ENCODE assay signal across 12 cellular contexts in genomic region chr10:7432884-7433726, GRCh38. TPM values are rescaled to one million over a fixed set of nuclear protein-coding genes. Genes with fewer than 3 reads are reported as not detected.
DNase-seq lines count a peak whose midpoint lies in the region; ATAC-seq, FAIRE-seq and TF ChIP-seq lines count a peak whose summit lies in the region.
"Had no signal": no experiment of that assay in that cellular context is flagged by ENCODE, and none has a peak within 500 bp of the region (broad histone marks: within the 10 kb centered on the region; RNA-seq: fewer than 3 reads in every experiment).

No MANE protein-coding gene starts in this region.

- H3K27me3 Mint-ChIP-seq in immature natural killer cell (ENCODE audit: low read depth in 3 of 3): peaks cover 4 to 6% (median 5%) of the 10 kb centered on the region in 3 donors

- H3K27me3 ChIP-seq in HepG2 (ENCODE audit: control insufficient read depth in 1 of 2, insufficient read depth in 2 of 2, low read length in 2 of 2) (peaks cover 0 to 16% of the 10 kb centered on the region in 2 experiments; a peak in 2 of 5 replicates), right lobe of liver (no peaks in the 10 kb centered on the region)

- peaks cover 4 to 17% of the 10 kb centered on the region in 2 donors for H3K4me1 Mint-ChIP-seq in immature natural killer cell

- intact Hi-C loops in HepG2 (cut with micrococcal nuclease; ENCODE audit: unreplicated experiment) (no loop called here), right lobe of liver (cut with DNase I) (no loop called here)

- H3K4me2 ChIP-seq in HepG2 (ENCODE audit: low read depth, low read length): no peak overlapping the region

- in situ Hi-C loops in HepG2 (cut with HindIII; ENCODE audit: extremely low pct_ligation_motif_present, low pct_unique_long_range_greater_than_20kb): no loop called here

- ATAC-seq in HepG2 (no peak), right lobe of liver (no peak), GM21576 (IDR thresholded peaks at IDR 0.05; ENCODE audit: unreplicated experiment) (no peak), HG03457 (IDR thresholded peaks at IDR 0.05; ENCODE audit: unreplicated experiment) (no peak)
- ATAC-seq: Panc1, right cardiac atrium had no signal

- TF ChIP-seq RAD21 in HepG2 (CRISPR knock-in tag; IDR thresholded peaks at IDR 0.05): no peak

- TF ChIP-seq POLR2A in HepG2 (IDR thresholded peaks at IDR 0.05; ENCODE audit: insufficient read depth in 1 of 2, low read depth in 2 of 2, low read length in 2 of 2) (no peak), right lobe of liver (IDR thresholded peaks at IDR 0.05) (no peak)

- no peaks in the 10 kb centered on the region for H3K9me3 Mint-ChIP-seq in immature natural killer cell

- H3K4me1 ChIP-seq in HepG2 (ENCODE audit: insufficient read depth, low read length) (no peaks in the 10 kb centered on the region), right lobe of liver (peaks cover 0 to 2% (median 0%) of the 10 kb centered on the region in 4 donors)

- no peak for TF ChIP-seq CTCF in HepG2 (CRISPR knock-in tag; IDR thresholded peaks at IDR 0.05)
- TF ChIP-seq CTCF in right lobe of liver (IDR thresholded peaks at IDR 0.05): no peak

- no peaks in the 10 kb centered on the region for H3K36me3 Mint-ChIP-seq in immature natural killer cell

- no peak for DNase-seq in HepG2 (ENCODE audit: low spot score)
- DNase-seq in right lobe of liver: no peak
- DNase-seq in SK-N-MC (ENCODE audit: low read depth, low spot score): no peak
- peak; percentile 29 for DNase-seq in iPS-NIHi11 (ENCODE audit: low spot score)
- no peak for DNase-seq in HuH-7 (ENCODE audit: low spot score)
- DNase-seq in immature natural killer cell: no peak
- DNase-seq: ACHN, NCI-H1694, right cardiac atrium had no signal

- POLR2A ChIA-PET in HepG2 (lab: Yijun Ruan, JAX): no interaction called here

- no peak overlapping the region for H3K4me3 Mint-ChIP-seq in immature natural killer cell

- no peaks in the 10 kb centered on the region for H4K20me1 ChIP-seq in HepG2 (ENCODE audit: insufficient read depth, low read length)

- no peak overlapping the region for H3K4me3 ChIP-seq in HepG2 (replicated peaks in 1 of 3; ENCODE audit: insufficient read depth in 1 of 3, low read depth in 2 of 3, low read length in 3 of 3)
- H3K4me3 ChIP-seq in right lobe of liver: no peak overlapping the region
- H3K4me3 ChIP-seq in SK-N-MC: peak overlapping the region; percentile 66

- H3K79me2 ChIP-seq in HepG2 (ENCODE audit: insufficient read depth, low read length): no peaks in the 10 kb centered on the region

- H3K27ac ChIP-seq in HepG2 (ENCODE audit: extremely low read length, insufficient read depth, low read length) (no peak overlapping the region), right lobe of liver (no peak overlapping the region), SK-N-MC (no peak overlapping the region)

- FAIRE-seq in HepG2 (lab: Jason Lieb, UNC): no peak

- no peak overlapping the region for H2AFZ ChIP-seq in HepG2 (ENCODE audit: low read length)

- H3K9ac ChIP-seq in HepG2 (ENCODE audit: insufficient read depth, low read depth, low read length) (no peak overlapping the region), SK-N-MC (ENCODE audit: insufficient read length) (no peak overlapping the region)

- H3K9me3 ChIP-seq in HepG2 (ENCODE audit: low read length) (no peaks in the 10 kb centered on the region), right lobe of liver (no peaks in the 10 kb centered on the region), SK-N-MC (ENCODE audit: low read depth, low read length) (no peaks in the 10 kb centered on the region)

- H3K27ac Mint-ChIP-seq in immature natural killer cell: no peak overlapping the region

- WGBS in HepG2 (ENCODE audit: low lambda C conversion rate): 15% methylated on average over 19 of the region's 19 CpGs
- 37% methylated on average over 19 of the region's 19 CpGs for WGBS in right lobe of liver (ENCODE audit: insufficient coverage, low coverage, low lambda C conversion rate, missing lambda C conversion rate)

- BruUV-seq in HepG2 (replicated peaks; lab: Mats Ljungman, UMichigan): no TSS peak

- no peak for TF ChIP-seq EP300 in HepG2 (IDR thresholded peaks at IDR 0.05; ENCODE audit: low read depth in 2 of 2, low read length in 2 of 2)
- no peak for TF ChIP-seq EP300 in HepG2 (CRISPR knock-in tag; IDR thresholded peaks at IDR 0.05; ENCODE audit: borderline replicate concordance)

- CTCF ChIA-PET in HepG2 (lab: Yijun Ruan, JAX; ENCODE audit: low intra/inter-chr PET ratio, low total read pairs): no interaction called here

- H3K36me3 ChIP-seq in HepG2 (replicated peaks in 1 of 2; ENCODE audit: control insufficient read depth in 1 of 2, insufficient read depth in 2 of 2, low read length in 2 of 2) (no peaks in the 10 kb centered on the region), right lobe of liver (no peaks in the 10 kb centered on the region), SK-N-MC (ENCODE audit: insufficient read depth, low read length) (no peaks in the 10 kb centered on the region)

TF ChIP-seq in HepG2, 621 proteins besides CTCF, POLR2A, EP300 and RAD21:
- TF ChIP-seq BHLHE40 (IDR thresholded peaks at IDR 0.05; ENCODE audit: low read length) (peak; percentile 63), GMEB2 (CRISPR knock-in tag; IDR thresholded peaks at IDR 0.05; ENCODE audit: low read depth) (no peak)
TF ChIP-seq in HepG2: peak in this region for 1.

RNA-seq across cellular contexts. Expression of gene SFMBT2, which starts 22.3 kb away (rescaled TPM):
- 0.02 and 0.04 TPM in 2 replicates for total RNA-seq in HepG2 (2016; rRNA removed; fragmentation: Illumina TruSeq; extraction: Trizol)
- not detected in 2 replicates for total RNA-seq in HepG2 (2016; cell fraction: cytosol; rRNA removed; fragmentation: Illumina TruSeq; extraction: Trizol; ENCODE audit: low read depth)
- total RNA-seq in HepG2 (2016; cell fraction: insoluble cytoplasmic fraction; rRNA removed; fragmentation: Illumina TruSeq; extraction: Trizol): 0.02 TPM in 1 of 2 replicates, not detected in the other
- not detected in 2 replicates for total RNA-seq in HepG2 (2016; cell fraction: membrane; rRNA removed; fragmentation: Illumina TruSeq; extraction: Trizol)
- 0.03 TPM in 1 of 2 replicates, not detected in the other for total RNA-seq in HepG2 (2016; cell fraction: nucleus; rRNA removed; fragmentation: Illumina TruSeq; extraction: Trizol)
- 0.01 TPM in 2 replicates for polyA plus RNA-seq in HepG2 (2011; rRNA removed)
- 0.01 TPM in 2 replicates for polyA plus RNA-seq in HepG2 (2011; cell fraction: cytosol; rRNA removed)
- polyA plus RNA-seq in HepG2 (2011; cell fraction: nucleus; rRNA removed): 0.02 and 0.06 TPM in 2 replicates
- polyA plus RNA-seq in HepG2 (2012): not detected in 2 replicates
- polyA plus RNA-seq in HepG2 (2016; cell fraction: cytosol; fragmentation: Illumina TruSeq; extraction: Trizol; ENCODE audit: low read depth): not detected in 2 replicates
- not detected in 2 replicates for polyA plus RNA-seq in HepG2 (2016; cell fraction: insoluble cytoplasmic fraction; fragmentation: Illumina TruSeq; extraction: Trizol; ENCODE audit: low read depth)
- polyA plus RNA-seq in HepG2 (2016; cell fraction: membrane; fragmentation: Illumina TruSeq; extraction: Trizol; ENCODE audit: low read depth): not detected in 2 replicates
- polyA plus RNA-seq in HepG2 (2016; cell fraction: nucleus; fragmentation: Illumina TruSeq; extraction: Trizol; ENCODE audit: insufficient read depth, low read depth): not detected in 2 replicates
- 0.14 and 27.7 TPM in 2 replicates for polyA minus RNA-seq in HepG2 (2011; rRNA and poly(A)+ RNA removed; ENCODE audit: low replicate concordance)
- polyA minus RNA-seq in HepG2 (2011; cell fraction: cytosol; rRNA and poly(A)+ RNA removed): 0.09 and 0.69 TPM in 2 replicates
- polyA minus RNA-seq in HepG2 (2011; cell fraction: nucleus; rRNA and poly(A)+ RNA removed): 0.12 and 0.13 TPM in 2 replicates
- 1 to 10 TPM; 1.4 to 3.4 (median 1.8) TPM for total RNA-seq in right lobe of liver
- 1 to 10 TPM; 1.5 to 9.8 (median 3.1) TPM for polyA plus RNA-seq in immature natural killer cell
